Comparison of ENCODE assay signal across 8 cellular contexts in the genomic region with DNA sequence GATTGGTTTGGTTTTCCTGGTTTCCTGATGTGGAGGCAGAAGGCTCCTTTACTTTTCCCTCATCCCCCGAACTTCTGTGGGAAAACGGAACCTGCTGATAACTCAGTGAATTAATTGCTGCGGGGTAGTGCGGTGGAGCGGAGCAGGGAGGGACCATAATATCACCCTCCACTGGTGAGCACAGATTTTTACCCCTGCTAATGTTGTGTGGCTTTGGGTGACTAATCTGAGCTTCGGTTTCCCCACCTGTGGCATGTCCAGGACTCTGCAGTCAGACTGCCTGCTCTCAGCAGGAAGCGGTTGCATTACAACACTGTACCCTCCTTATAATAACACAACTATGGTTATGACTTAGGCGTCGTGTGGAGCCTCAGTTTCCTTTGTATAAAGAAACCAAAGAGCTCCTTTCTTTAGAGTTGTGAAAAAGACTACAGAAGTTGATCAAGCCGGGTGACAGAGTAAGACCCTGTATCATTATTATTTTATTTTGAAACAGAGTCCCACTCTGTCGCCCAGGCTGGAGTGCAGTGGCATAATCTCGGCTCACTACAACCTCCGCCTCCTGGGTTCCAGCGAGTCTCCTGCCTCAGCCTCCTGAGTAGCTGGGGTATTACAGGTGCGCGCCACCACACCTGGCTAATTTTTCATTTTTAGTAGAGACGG. TPM values are rescaled to one million over a fixed set of nuclear protein-coding genes. Genes with fewer than 3 reads are reported as not detected.
DNase-seq lines count a peak whose midpoint lies in the region; ATAC-seq, FAIRE-seq and TF ChIP-seq lines count a peak whose summit lies in the region.

No MANE protein-coding gene starts in this region.

- peak; percentile 30 to 34 for DNase-seq in activated CD4-positive, alpha-beta T cell treated with anti-CD3 and anti-CD28 coated beads for 24 hours (ENCODE audit: low read depth in 2 of 2)
- DNase-seq in activated CD4-positive, alpha-beta T cell treated with anti-CD3 and anti-CD28 coated beads for 1 hour = no peak
- DNase-seq in RPMI8226 (peak; percentile 50), astrocyte (ENCODE audit: low read depth) (peak; percentile 90), DMS153 (lab: John Stamatoyannopoulos, UW) (no peak), UCSD-AML1 (lab: John Stamatoyannopoulos, UW; ENCODE audit: unreplicated experiment) (no peak)
- DNase-seq in naive thymus-derived CD4-positive, alpha-beta T cell = no peak

- H3K36me3 ChIP-seq in astrocyte (ENCODE audit: insufficient read depth, low read length) = no peaks in the 10 kb centered on the region
- no peaks in the 10 kb centered on the region for H3K36me3 ChIP-seq in naive thymus-derived CD4-positive, alpha-beta T cell (ENCODE audit: control insufficient read depth in 2 of 3, insufficient read depth in 3 of 3, low read length in 3 of 3)

- peaks cover 33% of the 10 kb centered on the region for H3K4me1 ChIP-seq in astrocyte (ENCODE audit: insufficient read depth, low read length)
- H3K4me1 ChIP-seq in naive thymus-derived CD4-positive, alpha-beta T cell (ENCODE audit: control insufficient read depth in 2 of 2, insufficient read depth in 2 of 2, low read length in 2 of 2) = peaks cover 5 to 27% of the 10 kb centered on the region in 2 donors

- no peaks in the 10 kb centered on the region for H3K27me3 Mint-ChIP-seq in astrocyte (ENCODE audit: low read depth, unreplicated experiment)
- peaks cover 24 to 45% (median 29%) of the 10 kb centered on the region in 5 donors for H3K27me3 Mint-ChIP-seq in naive thymus-derived CD4-positive, alpha-beta T cell

- FAIRE-seq in astrocyte (lab: Jason Lieb, UNC) = no peak

- peaks cover 24% of the 10 kb centered on the region for H3K4me1 Mint-ChIP-seq in astrocyte (ENCODE audit: low read depth, unreplicated experiment)
- H3K4me1 Mint-ChIP-seq in naive thymus-derived CD4-positive, alpha-beta T cell = peaks cover 7 to 29% (median 17%) of the 10 kb centered on the region in 7 donors

- H3K4me2 ChIP-seq in astrocyte (ENCODE audit: low read length) = peak overlapping the region; percentile 74

- CTCF ChIA-PET in naive thymus-derived CD4-positive, alpha-beta T cell (lab: Charles Lee) = interaction anchor here (1.2 to 13.1 kb wide), 3 partner anchors 10 to 40 kb away, joined by 3 to 568 read pairs (median 3); no protein-coding TSS in a partner anchor

- peaks cover 4% of the 10 kb centered on the region for H3K9me3 Mint-ChIP-seq in astrocyte (ENCODE audit: unreplicated experiment)
- H3K9me3 Mint-ChIP-seq in naive thymus-derived CD4-positive, alpha-beta T cell = no peaks in the 10 kb centered on the region

- no peaks in the 10 kb centered on the region for H3K9me3 ChIP-seq in astrocyte (ENCODE audit: insufficient read depth, low read depth, low read length)
- no peaks in the 10 kb centered on the region for H3K9me3 ChIP-seq in naive thymus-derived CD4-positive, alpha-beta T cell (ENCODE audit: control insufficient read depth in 2 of 3, low read length in 3 of 3)

- H3K4me3 Mint-ChIP-seq in astrocyte (ENCODE audit: unreplicated experiment) = peak overlapping the region; percentile 47
- H3K4me3 Mint-ChIP-seq in naive thymus-derived CD4-positive, alpha-beta T cell = peak overlapping the region in 6 of 10 donors; percentile 19 to 66 (median 43)

- peak overlapping the region; percentile 79 for H3K27ac Mint-ChIP-seq in astrocyte (ENCODE audit: unreplicated experiment)
- no peak overlapping the region for H3K27ac Mint-ChIP-seq in naive thymus-derived CD4-positive, alpha-beta T cell

- H3K36me3 Mint-ChIP-seq in astrocyte (ENCODE audit: low read depth, unreplicated experiment) = no peaks in the 10 kb centered on the region
- H3K36me3 Mint-ChIP-seq in naive thymus-derived CD4-positive, alpha-beta T cell = no peaks in the 10 kb centered on the region

- H3K27ac ChIP-seq in astrocyte (ENCODE audit: low read depth, low read length) = peak overlapping the region; percentile 98
- H3K27ac ChIP-seq in naive thymus-derived CD4-positive, alpha-beta T cell (ENCODE audit: low read depth, low read length) = no peak overlapping the region

- POLR2A ChIA-PET in naive thymus-derived CD4-positive, alpha-beta T cell (lab: Charles Lee) = interaction anchor here (1.7 kb wide), 1 partner anchor 29 kb away, joined by 5 read pairs; no protein-coding TSS in a partner anchor

- intact Hi-C loops in naive thymus-derived CD4-positive, alpha-beta T cell (cut with micrococcal nuclease) = no loop called here

- no peak overlapping the region for H2AFZ ChIP-seq in astrocyte (ENCODE audit: low read depth, low read length)

- ATAC-seq in HG02884 (IDR thresholded peaks at IDR 0.05; ENCODE audit: unreplicated experiment) = peak; percentile 69
- peak; percentile 12 for ATAC-seq in naive thymus-derived CD4-positive, alpha-beta T cell

- peak overlapping the region; percentile 68 for H3K9ac ChIP-seq in astrocyte (ENCODE audit: low read length)

- H3K79me2 ChIP-seq in astrocyte (ENCODE audit: insufficient read depth, low read length) = peaks cover 31% of the 10 kb centered on the region

- peak; percentile 8 for TF ChIP-seq CTCF in astrocyte (IDR thresholded peaks at IDR 0.05; ENCODE audit: insufficient read depth, low read depth, low read length)

- H3K4me3 ChIP-seq in astrocyte (ENCODE audit: insufficient read depth, low read depth, low read length) = no peak overlapping the region
- H3K4me3 ChIP-seq in naive thymus-derived CD4-positive, alpha-beta T cell (ENCODE audit: low read length) = no peak overlapping the region

- no peaks in the 10 kb centered on the region for H3K27me3 ChIP-seq in astrocyte (ENCODE audit: insufficient read depth, low read length)
- H3K27me3 ChIP-seq in naive thymus-derived CD4-positive, alpha-beta T cell (ENCODE audit: control insufficient read depth in 2 of 2, insufficient read depth in 2 of 2, low read length in 2 of 2) = peaks cover 0 to 11% of the 10 kb centered on the region in 2 donors

- peaks cover 24% of the 10 kb centered on the region for H4K20me1 ChIP-seq in astrocyte (ENCODE audit: insufficient read depth, low read length)

RNA-seq across cellular contexts. Expression of gene ID1, which starts 2.2 kb away (rescaled TPM):
- total RNA-seq in astrocyte = 73.7 and 76.7 TPM in 2 replicates
- 10 to 100 TPM in 1 of 5 experiments, 1 to 10 TPM in 1, under 1 TPM in 3; 0.41 to 16.9 (median 0.62) TPM for total RNA-seq in naive thymus-derived CD4-positive, alpha-beta T cell
- not detected for polyA plus RNA-seq in naive thymus-derived CD4-positive, alpha-beta T cell

RNA-seq across cellular contexts. Expression of gene COX4I2, which starts 34.8 kb away (rescaled TPM):
- not detected in 2 replicates for total RNA-seq in astrocyte
- not detected for total RNA-seq in naive thymus-derived CD4-positive, alpha-beta T cell
- polyA plus RNA-seq in naive thymus-derived CD4-positive, alpha-beta T cell = not detected

Comparison
In these comparisons a context has a peak if more than half of its experiments do, and no peak if none do; other contexts are left out.
1. DNase-seq: peak in activated CD4-positive, alpha-beta T cell treated with anti-CD3 and anti-CD28 coated beads for 24 hours (2 of 2), RPMI8226 (single experiment) and astrocyte (single experiment); none in activated CD4-positive, alpha-beta T cell treated with anti-CD3 and anti-CD28 coated beads for 1 hour (single experiment), naive thymus-derived CD4-positive, alpha-beta T cell (0 of 9), DMS153 (single experiment) and UCSD-AML1 (single experiment).